Comparison of ENCODE assay signal across 7 cellular contexts in the genomic region with DNA sequence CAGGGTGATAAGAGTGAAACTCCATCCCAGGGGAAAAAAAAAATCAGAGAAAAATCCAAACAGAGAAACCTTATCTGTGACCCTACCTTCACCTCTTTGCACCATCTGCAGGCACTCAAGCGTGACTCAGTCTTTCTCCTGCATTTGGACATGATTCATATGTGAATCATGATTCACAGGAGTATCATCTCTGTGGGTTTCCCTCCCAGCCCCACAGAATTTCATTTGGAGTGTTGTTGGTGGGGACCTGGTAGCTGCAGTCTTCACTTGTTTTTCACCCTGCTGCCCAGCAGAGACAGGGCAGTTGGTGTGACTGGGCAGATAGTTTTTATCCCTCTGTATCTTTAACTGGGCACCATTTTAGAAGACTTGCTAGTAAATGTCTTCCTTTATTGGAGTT.
DNase-seq lines count a peak whose midpoint lies in the region; ATAC-seq, FAIRE-seq and TF ChIP-seq lines count a peak whose summit lies in the region.

No MANE protein-coding gene starts in this region.

- no peak for TF ChIP-seq RAD21 in GM12878 (IDR thresholded peaks at IDR 0.05; ENCODE audit: insufficient read depth, low read depth, low read length)

- WGBS in GM12878 (ENCODE audit: insufficient coverage, insufficient replicate concordance, low lambda C conversion rate, missing lambda C conversion rate): 0% methylated on average over 1 of the region's 1 CpG

- no peak overlapping the region for H3K4me3 ChIP-seq in GM12878

- in situ Hi-C loops in GM12878 (cut with MboI): no loop called here
- in situ Hi-C loops in G401 (cut with HindIII; ENCODE audit: low sequenced_read_pairs): no loop called here

- H2AFZ ChIP-seq in GM12878 (ENCODE audit: control insufficient read depth, low read depth, low read length): no peak overlapping the region

- BruUV-seq in GM12878 (replicated peaks; lab: Mats Ljungman, UMichigan): no TSS peak

- FAIRE-seq in GM19239 (lab: Jason Lieb, UNC) (peak; percentile 64), RCC 7860 (lab: Jason Lieb, UNC) (peak; percentile 98), GM12878 (lab: Jason Lieb, UNC) (no peak)

- SMC1A ChIA-PET in GM12878 (lab: Charles Lee; ENCODE audit: uncharacterized antibody, unreplicated experiment): interaction anchor here (1.4 kb wide), 1 partner anchor 15 kb away, joined by 4 read pairs; no protein-coding TSS in a partner anchor

- no peaks in the 10 kb centered on the region for H3K9me3 ChIP-seq in GM12878 (replicated peaks; ENCODE audit: control insufficient read depth, insufficient read depth, low read length)

- TF ChIP-seq EP300 in GM12878 (IDR thresholded peaks at IDR 0.05; ENCODE audit: borderline replicate concordance in 1 of 2, control insufficient read depth in 1 of 2, low read depth in 2 of 2, low read length in 2 of 2): no peak

- peaks cover 12 to 18% of the 10 kb centered on the region in 2 experiments; a peak in 3 of 4 replicates for H3K36me3 ChIP-seq in GM12878 (ENCODE audit: control insufficient read depth in 2 of 2, insufficient read depth in 2 of 2, low read length in 1 of 2)

- H3K4me1 ChIP-seq in GM12878 (ENCODE audit: control insufficient read depth, insufficient read depth, low read length): peaks cover 11% of the 10 kb centered on the region

- POLR2A ChIA-PET in GM12878 (lab: Charles Lee): interaction anchor here (0.5 kb wide), 1 partner anchor 34 kb away, joined by 8 read pairs; no protein-coding TSS in a partner anchor

- TF ChIP-seq POLR2A in GM12878 (IDR thresholded peaks at IDR 0.05; ENCODE audit: low read depth, low read length): no peak

- RAD21 ChIA-PET in GM12878 (lab: Charles Lee; ENCODE audit: unreplicated experiment): no interaction called here

- 0 out of 2 replicates have a peak overlapping the region, but pooled peaks have one; percentile 1 for H3K4me2 ChIP-seq in GM12878 (ENCODE audit: control insufficient read depth, insufficient read depth)

- no peaks in the 10 kb centered on the region for H4K20me1 ChIP-seq in GM12878 (ENCODE audit: control insufficient read depth, insufficient read depth)

- DNase-seq in GM19239 (ENCODE audit: insufficient read length, low spot score): no peak
- peak; percentile 94 for DNase-seq in RCC 7860 (ENCODE audit: low spot score)
- peak; percentile 19 for DNase-seq in GM12878 (ENCODE audit: low read depth, low spot score)
- DNase-seq in putamen (ENCODE audit: low spot score): peak; percentile 32
- no peak for DNase-seq in G401 (ENCODE audit: low spot score)

- intact Hi-C loops in GM12878 (cut with micrococcal nuclease; ENCODE audit: unreplicated experiment): no loop called here

- no peak overlapping the region for H3K9ac ChIP-seq in GM12878 (ENCODE audit: control insufficient read depth, insufficient read depth, low read length)

- no peak for TF ChIP-seq CTCF in GM12878 (IDR thresholded peaks at IDR 0.05 in 2 of 3, conservative IDR thresholded peaks at IDR 0.05 in 1 of 3; ENCODE audit: control insufficient read depth in 2 of 3, extremely low read depth in 1 of 3, insufficient read depth in 1 of 3, low read depth in 3 of 3, low read length in 3 of 3)

- no peaks in the 10 kb centered on the region for H3K27me3 ChIP-seq in GM12878 (replicated peaks in 1 of 2; ENCODE audit: control insufficient read depth in 2 of 2, insufficient read depth in 2 of 2, low read length in 1 of 2)

- CTCF ChIA-PET in GM12878 (lab: Yijun Ruan, JAX): no interaction called here

- H3K79me2 ChIP-seq in GM12878 (ENCODE audit: control insufficient read depth, insufficient read depth, low read length): no peaks in the 10 kb centered on the region

- ATAC-seq in GM12878: peak; percentile 68
- no peak for ATAC-seq in GM18870 (IDR thresholded peaks at IDR 0.05; ENCODE audit: unreplicated experiment)
- ATAC-seq in GM18520 (IDR thresholded peaks at IDR 0.05; ENCODE audit: unreplicated experiment): no peak

- peak overlapping the region; percentile 30; the same call in 1 of the 2 replicates for H3K27ac ChIP-seq in GM12878 (ENCODE audit: control insufficient read depth, insufficient read depth)

TF ChIP-seq in GM12878, 131 proteins besides CTCF, POLR2A, EP300 and RAD21 (continues in another document):
- no peak for TF ChIP-seq CBX5 (IDR thresholded peaks at IDR 0.05; ENCODE audit: low read depth)
- no peak for TF ChIP-seq CREB1 (IDR thresholded peaks at IDR 0.05; ENCODE audit: low read depth)
- peak; percentile 63; the same call in 1 of the 2 replicates for TF ChIP-seq TCF12 (IDR thresholded peaks at IDR 0.05; ENCODE audit: low read depth, low read length)
- no peak for TF ChIP-seq MEF2A (IDR thresholded peaks at IDR 0.05; ENCODE audit: insufficient read depth, low read depth, low read length)
- peak; percentile 82 for TF ChIP-seq PAX8 (IDR thresholded peaks at IDR 0.05)
- TF ChIP-seq, protein P1, sequence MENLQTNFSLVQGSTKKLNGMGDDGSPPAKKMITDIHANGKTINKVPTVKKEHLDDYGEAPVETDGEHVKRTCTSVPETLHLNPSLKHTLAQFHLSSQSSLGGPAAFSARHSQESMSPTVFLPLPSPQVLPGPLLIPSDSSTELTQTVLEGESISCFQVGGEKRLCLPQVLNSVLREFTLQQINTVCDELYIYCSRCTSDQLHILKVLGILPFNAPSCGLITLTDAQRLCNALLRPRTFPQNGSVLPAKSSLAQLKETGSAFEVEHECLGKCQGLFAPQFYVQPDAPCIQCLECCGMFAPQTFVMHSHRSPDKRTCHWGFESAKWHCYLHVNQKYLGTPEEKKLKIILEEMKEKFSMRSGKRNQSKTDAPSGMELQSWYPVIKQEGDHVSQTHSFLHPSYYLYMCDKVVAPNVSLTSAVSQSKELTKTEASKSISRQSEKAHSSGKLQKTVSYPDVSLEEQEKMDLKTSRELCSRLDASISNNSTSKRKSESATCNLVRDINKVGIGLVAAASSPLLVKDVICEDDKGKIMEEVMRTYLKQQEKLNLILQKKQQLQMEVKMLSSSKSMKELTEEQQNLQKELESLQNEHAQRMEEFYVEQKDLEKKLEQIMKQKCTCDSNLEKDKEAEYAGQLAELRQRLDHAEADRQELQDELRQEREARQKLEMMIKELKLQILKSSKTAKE (IDR thresholded peaks at IDR 0.05; ENCODE audit: low read depth, poor library complexity, severe bottlenecking): no peak
- TF ChIP-seq, protein P2, sequence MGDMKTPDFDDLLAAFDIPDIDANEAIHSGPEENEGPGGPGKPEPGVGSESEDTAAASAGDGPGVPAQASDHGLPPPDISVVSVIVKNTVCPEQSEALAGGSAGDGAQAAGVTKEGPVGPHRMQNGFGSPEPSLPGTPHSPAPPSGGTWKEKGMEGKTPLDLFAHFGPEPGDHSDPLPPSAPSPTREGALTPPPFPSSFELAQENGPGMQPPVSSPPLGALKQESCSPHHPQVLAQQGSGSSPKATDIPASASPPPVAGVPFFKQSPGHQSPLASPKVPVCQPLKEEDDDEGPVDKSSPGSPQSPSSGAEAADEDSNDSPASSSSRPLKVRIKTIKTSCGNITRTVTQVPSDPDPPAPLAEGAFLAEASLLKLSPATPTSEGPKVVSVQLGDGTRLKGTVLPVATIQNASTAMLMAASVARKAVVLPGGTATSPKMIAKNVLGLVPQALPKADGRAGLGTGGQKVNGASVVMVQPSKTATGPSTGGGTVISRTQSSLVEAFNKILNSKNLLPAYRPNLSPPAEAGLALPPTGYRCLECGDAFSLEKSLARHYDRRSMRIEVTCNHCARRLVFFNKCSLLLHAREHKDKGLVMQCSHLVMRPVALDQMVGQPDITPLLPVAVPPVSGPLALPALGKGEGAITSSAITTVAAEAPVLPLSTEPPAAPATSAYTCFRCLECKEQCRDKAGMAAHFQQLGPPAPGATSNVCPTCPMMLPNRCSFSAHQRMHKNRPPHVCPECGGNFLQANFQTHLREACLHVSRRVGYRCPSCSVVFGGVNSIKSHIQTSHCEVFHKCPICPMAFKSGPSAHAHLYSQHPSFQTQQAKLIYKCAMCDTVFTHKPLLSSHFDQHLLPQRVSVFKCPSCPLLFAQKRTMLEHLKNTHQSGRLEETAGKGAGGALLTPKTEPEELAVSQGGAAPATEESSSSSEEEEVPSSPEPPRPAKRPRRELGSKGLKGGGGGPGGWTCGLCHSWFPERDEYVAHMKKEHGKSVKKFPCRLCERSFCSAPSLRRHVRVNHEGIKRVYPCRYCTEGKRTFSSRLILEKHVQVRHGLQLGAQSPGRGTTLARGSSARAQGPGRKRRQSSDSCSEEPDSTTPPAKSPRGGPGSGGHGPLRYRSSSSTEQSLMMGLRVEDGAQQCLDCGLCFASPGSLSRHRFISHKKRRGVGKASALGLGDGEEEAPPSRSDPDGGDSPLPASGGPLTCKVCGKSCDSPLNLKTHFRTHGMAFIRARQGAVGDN (IDR thresholded peaks at IDR 0.05): no peak
- no peak for TF ChIP-seq EGR1 (IDR thresholded peaks at IDR 0.05; ENCODE audit: borderline replicate concordance in 1 of 2, low read depth in 2 of 2, low read length in 2 of 2)
- TF ChIP-seq NFIC (IDR thresholded peaks at IDR 0.05; ENCODE audit: low read depth, low read length): peak; percentile 23; the same call in 1 of the 2 replicates
- TF ChIP-seq SMARCA5 (IDR thresholded peaks at IDR 0.05): no peak
- TF ChIP-seq YBX1 (IDR thresholded peaks at IDR 0.05): no peak
- no peak for TF ChIP-seq TBL1XR1 (IDR thresholded peaks at IDR 0.05; ENCODE audit: low read depth, low read length)
- no peak for TF ChIP-seq MTA3 (IDR thresholded peaks at IDR 0.05; ENCODE audit: borderline replicate concordance, low read length)
- TF ChIP-seq, protein P3, sequence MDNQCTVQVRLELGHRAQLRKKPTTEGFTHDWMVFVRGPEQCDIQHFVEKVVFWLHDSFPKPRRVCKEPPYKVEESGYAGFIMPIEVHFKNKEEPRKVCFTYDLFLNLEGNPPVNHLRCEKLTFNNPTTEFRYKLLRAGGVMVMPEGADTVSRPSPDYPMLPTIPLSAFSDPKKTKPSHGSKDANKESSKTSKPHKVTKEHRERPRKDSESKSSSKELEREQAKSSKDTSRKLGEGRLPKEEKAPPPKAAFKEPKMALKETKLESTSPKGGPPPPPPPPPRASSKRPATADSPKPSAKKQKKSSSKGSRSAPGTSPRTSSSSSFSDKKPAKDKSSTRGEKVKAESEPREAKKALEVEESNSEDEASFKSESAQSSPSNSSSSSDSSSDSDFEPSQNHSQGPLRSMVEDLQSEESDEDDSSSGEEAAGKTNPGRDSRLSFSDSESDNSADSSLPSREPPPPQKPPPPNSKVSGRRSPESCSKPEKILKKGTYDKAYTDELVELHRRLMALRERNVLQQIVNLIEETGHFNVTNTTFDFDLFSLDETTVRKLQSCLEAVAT (IDR thresholded peaks at IDR 0.05): no peak
- TF ChIP-seq SUPT20H (IDR thresholded peaks at IDR 0.05; ENCODE audit: borderline replicate concordance, control insufficient read depth, low read depth, low read length): no peak
- TF ChIP-seq GABPA (IDR thresholded peaks at IDR 0.05; ENCODE audit: low read depth): no peak

Comparison
In these comparisons a context has a peak if more than half of its experiments do, and no peak if none do; other contexts are left out.
1. DNase-seq: peak in RCC 7860 (single experiment), GM12878 (single experiment) and putamen (single experiment); none in GM19239 (single experiment) and G401 (single experiment).